8 cellular contexts compared by ENCODE assay signal in the genomic region with DNA sequence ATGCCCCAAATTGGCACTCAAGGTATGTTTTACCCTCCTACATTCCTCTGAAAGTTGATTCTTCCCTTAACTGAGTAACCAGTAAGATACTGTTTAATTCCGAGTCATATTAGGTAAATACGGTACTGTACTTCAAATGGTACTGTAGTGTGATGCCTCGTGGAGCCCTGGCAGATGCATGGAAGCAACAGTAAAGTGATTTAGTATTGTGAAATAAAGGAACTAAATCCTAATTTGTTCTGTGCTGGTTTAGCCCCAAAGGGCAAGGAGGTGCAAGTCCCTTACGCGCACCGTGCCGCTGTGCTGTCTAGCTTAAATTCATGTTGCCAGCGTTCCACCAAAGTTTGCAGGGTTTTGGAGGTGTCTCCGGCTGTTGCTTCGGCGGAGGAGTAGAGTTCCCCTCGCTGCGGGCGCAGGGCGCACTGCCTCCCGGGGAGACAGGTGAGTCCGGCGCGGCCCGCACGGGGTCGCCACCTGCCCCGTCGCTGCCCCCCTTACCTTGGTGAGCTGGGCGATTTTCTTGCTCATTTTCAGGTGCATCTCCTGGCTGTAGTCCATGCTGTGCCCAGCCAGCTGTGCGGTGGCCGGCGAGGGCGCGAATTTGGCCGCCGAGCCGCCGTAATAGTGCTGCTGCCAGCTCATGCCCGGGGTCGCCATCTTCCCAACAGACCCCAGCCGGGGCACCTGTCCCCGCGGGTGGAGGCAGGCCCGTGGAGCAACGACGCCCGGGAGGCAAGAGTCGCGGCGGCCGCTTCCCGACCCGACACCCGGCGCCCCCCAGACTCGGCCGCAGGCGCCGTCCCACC. TPM values are rescaled to one million over a fixed set of nuclear protein-coding genes. Genes with fewer than 3 reads are reported as not detected.
A peak's percentile ranks its signal among the peaks of the same experiment; 100 is the strongest.
DNase-seq lines count a peak whose midpoint lies in the region; ATAC-seq, FAIRE-seq and TF ChIP-seq lines count a peak whose summit lies in the region.

No MANE protein-coding gene starts in this region.

- peak; percentile 79 for DNase-seq in DMS79 treated with DMSO at 0.1 percent for 48 hours (lab: John Stamatoyannopoulos, UW)
- peak; percentile 20 for DNase-seq in LHCN-M2 (ENCODE audit: low read depth)
- peak in 41 of 61 donors; percentile 4 to 67 (median 33) for DNase-seq in caudate nucleus (lab: John Stamatoyannopoulos, UW)
- peak; percentile 29 for DNase-seq in stimulated activated CD4-positive, alpha-beta T cell treated with anti-CD3 and anti-CD28 coated beads, Interleukin-2, amount 100 ng/mL, for 4 hours (ENCODE audit: low read depth)
- no peak for DNase-seq in RCC 7860 (ENCODE audit: low spot score)

- H3K27ac ChIP-seq in caudate nucleus (ENCODE audit: low read depth, low read length) (peak overlapping the region; percentile 70), layer of hippocampus (ENCODE audit: low read depth, low read length) (peak overlapping the region; percentile 72)

- H3K27me3 ChIP-seq in layer of hippocampus (ENCODE audit: control insufficient read depth, insufficient read depth, low read length): no peaks in the 10 kb centered on the region

- FAIRE-seq in RCC 7860 (lab: Jason Lieb, UNC): no peak

- TF ChIP-seq CTCF in WI38 (IDR thresholded peaks at IDR 0.05; ENCODE audit: low read depth, low read length): no peak

- H3K4me3 ChIP-seq in WI38 (ENCODE audit: low read depth, low read length): peak overlapping the region; percentile 53

- ATAC-seq in GM21619 (IDR thresholded peaks at IDR 0.05; ENCODE audit: unreplicated experiment): peak; percentile 30

RNA-seq across cellular contexts. Expression of gene FAM184A, which starts 0.6 kb away (rescaled TPM):
- total RNA-seq in LHCN-M2 (2014; rRNA removed): 0.29 and 0.51 TPM in 2 replicates
- polyA plus RNA-seq in LHCN-M2 (2012): 0.04 TPM
